In genomic region chr7:116650436-116650835, GRCh38 we compare ENCODE assay signal across 32 cellular contexts. TPM values are rescaled to one million over a fixed set of nuclear protein-coding genes. Genes with fewer than 3 reads are reported as not detected.
"Had no signal": no experiment of that assay in that cellular context is flagged by ENCODE, and none has a peak within 500 bp of the region (broad histone marks: within the 10 kb centered on the region; RNA-seq: fewer than 3 reads in every experiment).

No MANE protein-coding gene starts in this region.

- H3K27me3 ChIP-seq: adrenal gland, ascending aorta, body of pancreas, brain microvascular endothelial cell, breast epithelium, cardiac muscle cell had no signal

- H3K9me3 ChIP-seq: adrenal gland, ascending aorta, body of pancreas, breast epithelium had no signal

- H3K4me3 ChIP-seq: adrenal gland, ascending aorta, body of pancreas, breast epithelium, cardiac muscle cell had no signal

- H3K4me1 ChIP-seq: adrenal gland, ascending aorta, body of pancreas, breast epithelium had no signal

- H3K36me3 ChIP-seq: adrenal gland, ascending aorta, brain microvascular endothelial cell, breast epithelium, cardiac muscle cell had no signal

- ATAC-seq: activated naive CD4-positive, alpha-beta T cell treated with anti-CD3 and anti-CD28 coated beads, Interleukin-2, amount 50 U/mL, for 72 hours; activated naive CD8-positive, alpha-beta T cell treated with anti-CD3 and anti-CD28 coated beads, Interleukin-2, amount 50 U/mL, for 24 hours; activated T-cell treated with anti-CD3 and anti-CD28 coated beads, Interleukin-2, amount 50 U/mL, for 4 hours; activated T-cell treated with anti-CD3 and anti-CD28 coated beads, Interleukin-2, amount 50 U/mL, for 72 hours; activated T-helper 17 cell treated with anti-CD3 and anti-CD28 coated beads, Interleukin-2, amount 50 U/mL, for 72 hours; body of pancreas had no signal

- DNase-seq: activated effector memory CD4-positive, alpha-beta T cell treated with anti-CD3 and anti-CD28 coated beads, Interleukin-2, amount 50 U/mL, for 16 hours; activated effector memory CD4-positive, alpha-beta T cell treated with Interleukin-2 at 50 U/mL for 16 hours; activated gamma-delta T cell; activated gamma-delta T cell treated with Interleukin-2 at 50 U/mL for 16 hours; activated naive CD4-positive, alpha-beta T cell; activated naive CD4-positive, alpha-beta T cell treated with anti-CD3 and anti-CD28 coated beads for 36 hours; activated naive CD4-positive, alpha-beta T cell treated with anti-CD3 and anti-CD28 coated beads, Interleukin-2, amount 10 ng/mL, durations not matched to agents 7 days and 5 days; activated naive CD4-positive, alpha-beta T cell treated with anti-CD3 and anti-CD28 coated beads, Interleukin-2, amount 50 U/mL, for 16 hours; activated naive CD4-positive, alpha-beta T cell treated with Interleukin-2 at 50 U/mL for 16 hours; activated naive CD8-positive, alpha-beta T cell treated with anti-CD3 and anti-CD28 coated beads for 36 hours; activated naive CD8-positive, alpha-beta T cell treated with anti-CD3 and anti-CD28 coated beads, Interleukin-2, amount 10 ng/mL, durations not matched to agents 7 days and 5 days; activated naive CD8-positive, alpha-beta T cell treated with anti-CD3 and anti-CD28 coated beads, Interleukin-2, amount 50 U/mL, for 24 hours; activated T-cell treated with anti-CD3 and anti-CD28 coated beads, Interleukin-2, amount 50 U/mL, for 1 hour; activated T-cell treated with anti-CD3 and anti-CD28 coated beads, Interleukin-2, amount 50 U/mL, for 24 hours; activated T-cell treated with anti-CD3 and anti-CD28 coated beads, Interleukin-2, amount 50 U/mL, for 4 hours; activated T-cell treated with anti-CD3 and anti-CD28 coated beads, Interleukin-2, amount 50 U/mL, for 48 hours; activated T-cell treated with anti-CD3 and anti-CD28 coated beads, Interleukin-2, amount 50 U/mL, for 72 hours; adrenal gland; amniotic stem cell; amygdala; anterior cingulate cortex; aorta; body of pancreas; brain microvascular endothelial cell; caudate nucleus; central memory CD4-positive, alpha-beta T cell; cerebellar nuclear complex had no signal

- H3K27ac ChIP-seq: adrenal gland, ascending aorta, body of pancreas, brain microvascular endothelial cell, breast epithelium, cardiac muscle cell had no signal

RNA-seq across cellular contexts. Expression of gene MET, which starts 21.6 kb away (rescaled TPM):
- total RNA-seq: activated naive CD8-positive, alpha-beta T cell treated with anti-CD3 and anti-CD28 coated beads, Interleukin-2, amount 10 ng/mL, durations not matched to agents 7 days and 5 days had no signal
